22 cellular contexts compared by ENCODE assay signal in genomic region chr19:54616057-54616456, GRCh38. TPM values are rescaled to one million over a fixed set of nuclear protein-coding genes. Genes with fewer than 3 reads are reported as not detected.
DNase-seq lines count a peak whose midpoint lies in the region; ATAC-seq, FAIRE-seq and TF ChIP-seq lines count a peak whose summit lies in the region.
"Had no signal": no experiment of that assay in that cellular context is flagged by ENCODE, and none has a peak within 500 bp of the region (broad histone marks: within the 10 kb centered on the region; RNA-seq: fewer than 3 reads in every experiment).

No MANE protein-coding gene starts in this region.

- H3K36me3 ChIP-seq in GM06990 (ENCODE audit: control insufficient read depth, insufficient read depth, low read length) (no peaks in the 10 kb centered on the region), GM12878 (ENCODE audit: control insufficient read depth in 2 of 2, insufficient read depth in 2 of 2, low read length in 1 of 2) (no peaks in the 10 kb centered on the region; a peak in 1 of 4 replicates)
- H3K36me3 ChIP-seq: heart left ventricle, MG63, stomach had no signal

- intact Hi-C loops in GM12878 (cut with micrococcal nuclease; ENCODE audit: unreplicated experiment): loop anchor here (2.0 to 10.0 kb wide), 4 partner anchors 64 to 769 kb away; partner anchors contain the start of genes RPL28 and TMEM238
- intact Hi-C loops in dorsolateral prefrontal cortex (cut with DNase I): no loop called here

- SMC1A ChIA-PET in GM12878 (lab: Charles Lee; ENCODE audit: uncharacterized antibody, unreplicated experiment): interaction anchor here (1.0 to 3.9 kb wide), 12 partner anchors 9 to 94 kb away, joined by 3 to 27 read pairs (median 4); no protein-coding TSS in a partner anchor

- H3K4me1 ChIP-seq in GM12878 (ENCODE audit: control insufficient read depth, insufficient read depth, low read length): peaks cover 18% of the 10 kb centered on the region
- H3K4me1 ChIP-seq: stomach had no signal

- in situ Hi-C loops in GM12878 (cut with MboI): no loop called here

- TF ChIP-seq POLR2A in GM12878 (IDR thresholded peaks at IDR 0.05; ENCODE audit: low read depth, low read length): no peak

- H3K9ac ChIP-seq in GM12878 (ENCODE audit: control insufficient read depth, insufficient read depth, low read length): peak overlapping the region; percentile 96

- H3K9me3 ChIP-seq in GM12878 (replicated peaks; ENCODE audit: control insufficient read depth, insufficient read depth, low read length): peaks cover 12% of the 10 kb centered on the region
- H3K9me3 ChIP-seq: MG63 had no signal

- no peak overlapping the region for H2AFZ ChIP-seq in GM12878 (ENCODE audit: control insufficient read depth, low read depth, low read length)

- peak overlapping the region; percentile 85 for H3K4me3 ChIP-seq in GM06990 (replicated peaks; ENCODE audit: low read depth, low read length)
- H3K4me3 ChIP-seq in GM12878: peak overlapping the region; percentile 96
- H3K4me3 ChIP-seq in dorsolateral prefrontal cortex: no peak overlapping the region
- H3K4me3 ChIP-seq: MG63, stomach had no signal

- TF ChIP-seq CTCF in GM06990 (IDR thresholded peaks at IDR 0.05; ENCODE audit: insufficient read depth, low read length, poor library complexity, severe bottlenecking) (no peak), GM12878 (IDR thresholded peaks at IDR 0.05 in 2 of 3, conservative IDR thresholded peaks at IDR 0.05 in 1 of 3; ENCODE audit: control insufficient read depth in 2 of 3, extremely low read depth in 1 of 3, insufficient read depth in 1 of 3, low read depth in 3 of 3, low read length in 3 of 3) (no peak), dorsolateral prefrontal cortex (IDR thresholded peaks at IDR 0.05 in 54 of 56, conservative IDR thresholded peaks at IDR 0.05 in 2 of 56; ENCODE audit: low read depth in 1 of 56, partially characterized antibody in 56 of 56) (no peak)

- peak; percentile 70 for FAIRE-seq in GM12878 (lab: Jason Lieb, UNC)
- FAIRE-seq: bronchial epithelial cell, HepG2, islet of Langerhans had no signal

- peak overlapping the region; percentile 98 for H3K27ac ChIP-seq in GM12878 (ENCODE audit: control insufficient read depth, insufficient read depth)
- H3K27ac ChIP-seq in dorsolateral prefrontal cortex: peak overlapping the region in 2 of 59 donors; percentile 17 to 56

- TF ChIP-seq EP300 in GM12878 (IDR thresholded peaks at IDR 0.05; ENCODE audit: borderline replicate concordance in 1 of 2, control insufficient read depth in 1 of 2, low read depth in 2 of 2, low read length in 2 of 2): peak; percentile 35 to 50; a peak in 1 of 4 replicates

- no TSS peak for BruUV-seq in GM12878 (replicated peaks; lab: Mats Ljungman, UMichigan)

- WGBS in GM12878 (ENCODE audit: insufficient coverage, insufficient replicate concordance, low lambda C conversion rate, missing lambda C conversion rate): 2% methylated on average over 3 of the region's 3 CpGs

- peaks cover 45% of the 10 kb centered on the region for H3K79me2 ChIP-seq in GM12878 (ENCODE audit: control insufficient read depth, insufficient read depth, low read length)

- TF ChIP-seq RAD21 in GM12878 (IDR thresholded peaks at IDR 0.05; ENCODE audit: insufficient read depth, low read depth, low read length): no peak

- ATAC-seq in GM19438 (IDR thresholded peaks at IDR 0.05; ENCODE audit: low read depth, unreplicated experiment): peak; percentile 33
- peak; percentile 34 for ATAC-seq in HG02943 (IDR thresholded peaks at IDR 0.05; ENCODE audit: low read depth, unreplicated experiment)
- ATAC-seq in GM12878: peak; percentile 49
- ATAC-seq: heart left ventricle, HepG2, Panc1, SK-N-SH treated with all-trans-retinoic acid at 6 μM for 48 hours had no signal

- no peaks in the 10 kb centered on the region for H4K20me1 ChIP-seq in GM12878 (ENCODE audit: control insufficient read depth, insufficient read depth)

- CTCF ChIA-PET in GM12878 (lab: Yijun Ruan, JAX): interaction anchor here (0.7 to 8.3 kb wide), 8 partner anchors 9 to 350 kb away, joined by 3 to 56 read pairs (median 7); partner anchors contain the start of gene LILRB4

- DNase-seq in GM06990 (ENCODE audit: extremely low read depth, insufficient read length) (peak; percentile 37), GM12878 (ENCODE audit: low read depth, low spot score) (peak; percentile 52), dorsolateral prefrontal cortex (no peak), C1 segment of cervical spinal cord (lab: John Stamatoyannopoulos, UW) (no peak), kidney glomerular epithelial cell (lab: John Stamatoyannopoulos, UW) (no peak), activated gamma-delta T cell (lab: John Stamatoyannopoulos, UW) (no peak)
- DNase-seq: CD4-positive, CD25-positive, alpha-beta regulatory T cell; heart left ventricle; mesendoderm; MG63; NCI-H1930; NCI-H748 treated with DMSO at 0.1 percent for 48 hours; stomach had no signal

- POLR2A ChIA-PET in GM12878 (lab: Charles Lee): interaction anchor here (1.0 to 3.0 kb wide), 5 partner anchors 8 to 638 kb away, joined by 3 to 14 read pairs (median 4); partner anchors contain the start of gene LENG8

- RAD21 ChIA-PET in GM12878 (lab: Charles Lee; ENCODE audit: unreplicated experiment): interaction anchor here (0.7 to 2.8 kb wide), 7 partner anchors 9 to 130 kb away, joined by 3 to 17 read pairs (median 4); partner anchors contain the start of gene LILRB4

- H3K27me3 ChIP-seq in GM06990 (replicated peaks; ENCODE audit: control insufficient read depth, insufficient read depth, low read length) (no peaks in the 10 kb centered on the region), GM12878 (replicated peaks in 1 of 2; ENCODE audit: control insufficient read depth in 2 of 2, insufficient read depth in 2 of 2, low read length in 1 of 2) (no peaks in the 10 kb centered on the region), dorsolateral prefrontal cortex (peaks cover 0 to 2% (median 0%) of the 10 kb centered on the region in 45 donors)
- H3K27me3 ChIP-seq: heart left ventricle had no signal

- peak overlapping the region; percentile 87 for H3K4me2 ChIP-seq in GM12878 (ENCODE audit: control insufficient read depth, insufficient read depth)

RNA-seq across cellular contexts. Expression of gene LILRB1, which starts 14.2 kb away (rescaled TPM):
- 444 and 455 TPM in 2 replicates for total RNA-seq in GM12878 (2013; cell fraction: nucleolus; rRNA removed)
- total RNA-seq in GM12878 (2014; rRNA removed) (49.4 and 59.7 TPM in 2 replicates), GM12878 (2014; rRNA removed; fragmentation: Illumina TruSeq; extraction: Trizol) (39.8 and 40.9 TPM in 2 replicates), GM12878 (2021) (61.5 and 70.5 TPM in 2 replicates), dorsolateral prefrontal cortex (10 to 100 TPM in 16 of 120 experiments, 1 to 10 TPM in 103, under 1 TPM in 1; 0.60 to 24.2 (median 5.8) TPM)
- 30.7 TPM for polyA plus RNA-seq in GM12878 (2011; ENCODE audit: low read depth)
- polyA plus RNA-seq in GM12878 (2011; rRNA removed) (36.2 and 66.8 TPM in 2 replicates), GM12878 (2014; fragmentation: Illumina TruSeq; extraction: Trizol) (30.5 and 56.8 TPM in 2 replicates), GM12878 (2014; fragmentation: Nextera tagmentation; extraction: Ambion mirVana) (10 to 100 TPM in 1 of 2 experiments, 1 to 10 TPM in 1; 4.9 to 15.9 TPM), GM12878 (2014; rRNA removed) (92.2 and 96.2 TPM in 2 replicates), GM12878 (2016; fragmentation: Nextera tagmentation; extraction: Ambion mirVana) (10 to 100 TPM; 41.8 to 43.3 TPM)
- 70.8 and 98.8 TPM in 2 replicates for polyA plus RNA-seq in GM12878 (2011; cell fraction: cytosol; rRNA removed)
- polyA plus RNA-seq in GM12878 (2011; cell fraction: nucleus; rRNA removed): 272 and 290 TPM in 2 replicates
- polyA plus RNA-seq in GM12878 (2012): 85.9 and 97.0 TPM in 2 replicates
- polyA minus RNA-seq in GM12878 (2011; rRNA and poly(A)+ RNA removed): 77.6 and 102 TPM in 2 replicates
- polyA minus RNA-seq in GM12878 (2011; cell fraction: cytosol; rRNA and poly(A)+ RNA removed): 22.2 and 23.7 TPM in 2 replicates
- polyA minus RNA-seq in GM12878 (2011; cell fraction: nucleus; rRNA and poly(A)+ RNA removed): 105 and 129 TPM in 2 replicates
- total RNA-seq: A673; bronchial epithelial cell; CD4-positive, CD25-positive, alpha-beta regulatory T cell; HepG2; renal cortical epithelial cell had no signal
- polyA plus RNA-seq: HepG2 had no signal

RNA-seq across cellular contexts. Expression of gene LILRA1, which starts 22.6 kb away (rescaled TPM):
- 0.27 and 0.65 TPM in 2 replicates for total RNA-seq in GM12878 (2013; cell fraction: nucleolus; rRNA removed)
- total RNA-seq in GM12878 (2014; rRNA removed): not detected in 2 replicates
- not detected in 2 replicates for total RNA-seq in GM12878 (2014; rRNA removed; fragmentation: Illumina TruSeq; extraction: Trizol)
- total RNA-seq in GM12878 (2021): not detected in 2 replicates
- 0.10 TPM for polyA plus RNA-seq in GM12878 (2011; ENCODE audit: low read depth)
- not detected in 2 replicates for polyA plus RNA-seq in GM12878 (2011; rRNA removed)
- 0.03 TPM in 1 of 2 replicates, not detected in the other for polyA plus RNA-seq in GM12878 (2011; cell fraction: cytosol; rRNA removed)
- not detected in 2 replicates for polyA plus RNA-seq in GM12878 (2011; cell fraction: nucleus; rRNA removed)
- polyA plus RNA-seq in GM12878 (2012): 0.16 and 0.21 TPM in 2 replicates
- 0.04 TPM in 1 of 2 replicates, not detected in the other for polyA plus RNA-seq in GM12878 (2014; fragmentation: Illumina TruSeq; extraction: Trizol)
- not detected for polyA plus RNA-seq in GM12878 (2014; fragmentation: Nextera tagmentation; extraction: Ambion mirVana)
- not detected in 2 replicates for polyA plus RNA-seq in GM12878 (2014; rRNA removed)
- polyA plus RNA-seq in GM12878 (2016; fragmentation: Nextera tagmentation; extraction: Ambion mirVana): not detected
- polyA minus RNA-seq in GM12878 (2011; rRNA and poly(A)+ RNA removed): not detected in 2 replicates
- polyA minus RNA-seq in GM12878 (2011; cell fraction: cytosol; rRNA and poly(A)+ RNA removed): not detected in 2 replicates
- polyA minus RNA-seq in GM12878 (2011; cell fraction: nucleus; rRNA and poly(A)+ RNA removed): not detected in 2 replicates
- 1 to 10 TPM in 80 of 120 experiments, under 1 TPM in 39, not detected in 1; 0.25 to 4.8 (median 1.3) TPM for total RNA-seq in dorsolateral prefrontal cortex
- total RNA-seq: A673; bronchial epithelial cell; CD4-positive, CD25-positive, alpha-beta regulatory T cell; HepG2; renal cortical epithelial cell; stomach had no signal
- polyA plus RNA-seq: HepG2 had no signal

RNA-seq across cellular contexts. Expression of gene LILRA2, which starts 42.5 kb away (rescaled TPM):
- 2.1 and 2.4 TPM in 2 replicates for total RNA-seq in GM12878 (2013; cell fraction: nucleolus; rRNA removed)
- total RNA-seq in GM12878 (2014; rRNA removed): 0.38 and 0.51 TPM in 2 replicates
- total RNA-seq in GM12878 (2014; rRNA removed; fragmentation: Illumina TruSeq; extraction: Trizol): 0.40 and 0.60 TPM in 2 replicates
- total RNA-seq in GM12878 (2021): 1.1 and 1.5 TPM in 2 replicates
- 0.14 TPM for polyA plus RNA-seq in GM12878 (2011; ENCODE audit: low read depth)
- polyA plus RNA-seq in GM12878 (2011; rRNA removed): 0.10 and 0.20 TPM in 2 replicates
- polyA plus RNA-seq in GM12878 (2011; cell fraction: cytosol; rRNA removed): 0.18 and 0.36 TPM in 2 replicates
- polyA plus RNA-seq in GM12878 (2011; cell fraction: nucleus; rRNA removed): 0.12 and 0.22 TPM in 2 replicates
- polyA plus RNA-seq in GM12878 (2012): 0.73 and 0.89 TPM in 2 replicates
- polyA plus RNA-seq in GM12878 (2014; fragmentation: Illumina TruSeq; extraction: Trizol): 0.13 and 0.91 TPM in 2 replicates
- under 1 TPM; 0.16 to 0.24 TPM for polyA plus RNA-seq in GM12878 (2014; fragmentation: Nextera tagmentation; extraction: Ambion mirVana)
- polyA plus RNA-seq in GM12878 (2014; rRNA removed): 1.1 and 1.8 TPM in 2 replicates
- under 1 TPM; 0.43 TPM for polyA plus RNA-seq in GM12878 (2016; fragmentation: Nextera tagmentation; extraction: Ambion mirVana)
- polyA minus RNA-seq in GM12878 (2011; rRNA and poly(A)+ RNA removed): 0.36 TPM in 1 of 2 replicates, not detected in the other
- not detected in 2 replicates for polyA minus RNA-seq in GM12878 (2011; cell fraction: cytosol; rRNA and poly(A)+ RNA removed)
- 0.24 TPM in 1 of 2 replicates, not detected in the other for polyA minus RNA-seq in GM12878 (2011; cell fraction: nucleus; rRNA and poly(A)+ RNA removed)
- total RNA-seq in dorsolateral prefrontal cortex: 1 to 10 TPM in 118 of 120 experiments, under 1 TPM in 2; 0.42 to 9.3 (median 3.1) TPM
- total RNA-seq: A673; bronchial epithelial cell; CD4-positive, CD25-positive, alpha-beta regulatory T cell; HepG2; renal cortical epithelial cell had no signal

RNA-seq across cellular contexts. Expression of gene LILRB4, which starts 46.7 kb away (rescaled TPM):
- 18.8 and 20.1 TPM in 2 replicates for total RNA-seq in GM12878 (2013; cell fraction: nucleolus; rRNA removed)
- total RNA-seq in GM12878 (2014; rRNA removed) (18.3 and 18.4 TPM in 2 replicates), GM12878 (2014; rRNA removed; fragmentation: Illumina TruSeq; extraction: Trizol) (16.2 and 16.5 TPM in 2 replicates), GM12878 (2021) (25.2 and 26.0 TPM in 2 replicates), dorsolateral prefrontal cortex (10 to 100 TPM in 13 of 120 experiments, 1 to 10 TPM in 107; 1.1 to 15.9 (median 6.0) TPM)
- 2.5 TPM for polyA plus RNA-seq in GM12878 (2011; ENCODE audit: low read depth)
- polyA plus RNA-seq in GM12878 (2011; rRNA removed) (1.5 and 3.1 TPM in 2 replicates), GM12878 (2014; fragmentation: Illumina TruSeq; extraction: Trizol) (17.4 and 28.7 TPM in 2 replicates), GM12878 (2014; fragmentation: Nextera tagmentation; extraction: Ambion mirVana) (1 to 10 TPM; 2.0 to 4.9 TPM), GM12878 (2014; rRNA removed) (39.8 and 39.9 TPM in 2 replicates), GM12878 (2016; fragmentation: Nextera tagmentation; extraction: Ambion mirVana) (10 to 100 TPM; 14.3 to 15.5 TPM)
- 3.9 and 4.7 TPM in 2 replicates for polyA plus RNA-seq in GM12878 (2011; cell fraction: cytosol; rRNA removed)
- polyA plus RNA-seq in GM12878 (2011; cell fraction: nucleus; rRNA removed): 7.5 and 8.1 TPM in 2 replicates
- polyA plus RNA-seq in GM12878 (2012): 5.3 and 5.5 TPM in 2 replicates
- 3.7 and 4.8 TPM in 2 replicates for polyA minus RNA-seq in GM12878 (2011; rRNA and poly(A)+ RNA removed)
- 1.1 TPM in 1 of 2 replicates, not detected in the other for polyA minus RNA-seq in GM12878 (2011; cell fraction: cytosol; rRNA and poly(A)+ RNA removed)
- polyA minus RNA-seq in GM12878 (2011; cell fraction: nucleus; rRNA and poly(A)+ RNA removed): 2.9 and 3.0 TPM in 2 replicates
- total RNA-seq: A673; bronchial epithelial cell; CD4-positive, CD25-positive, alpha-beta regulatory T cell; HepG2; renal cortical epithelial cell had no signal
- polyA plus RNA-seq: CD4-positive, CD25-positive, alpha-beta regulatory T cell; HepG2 had no signal

Comparison
In these comparisons a context has a peak if more than half of its experiments do, and no peak if none do; other contexts are left out.
1. DNase-seq: peak in GM06990 (single experiment) and GM12878 (single experiment); none in dorsolateral prefrontal cortex (0 of 10), C1 segment of cervical spinal cord (0 of 14), kidney glomerular epithelial cell (single experiment) and activated gamma-delta T cell (single experiment).
2. H3K4me3 ChIP-seq: peak in GM06990 (single experiment) and GM12878 (single experiment); none in dorsolateral prefrontal cortex (0 of 59).
3. Peak in every context shown above with its lines, with median percentiles within 50 percentile points of each other: ATAC-seq.